7 cellular contexts compared by ENCODE assay signal in the genomic region with DNA sequence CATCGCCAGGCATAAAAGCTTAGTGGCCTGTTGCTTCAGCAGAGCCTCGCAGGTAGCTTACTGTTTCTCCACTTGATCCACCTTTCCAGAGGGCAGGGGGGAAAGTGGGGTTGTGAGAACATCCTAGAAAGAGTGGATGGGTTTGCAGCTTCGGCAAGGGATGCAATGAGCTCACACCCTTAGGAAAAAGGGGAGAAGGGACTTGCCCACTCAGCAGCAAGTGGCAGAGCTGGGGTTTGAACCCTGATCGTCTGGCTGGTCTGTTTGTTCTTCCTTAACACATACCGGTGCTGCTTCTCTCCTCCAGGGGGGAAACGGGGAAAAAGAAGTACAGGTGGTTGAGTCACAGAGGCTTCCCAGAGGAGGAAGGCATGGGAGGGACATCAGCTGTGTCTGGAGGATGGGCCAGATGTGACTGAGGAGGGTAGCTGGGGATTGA. TPM values are rescaled to one million over a fixed set of nuclear protein-coding genes. Genes with fewer than 3 reads are reported as not detected.
DNase-seq lines count a peak whose midpoint lies in the region; ATAC-seq and TF ChIP-seq lines count a peak whose summit lies in the region.

No MANE protein-coding gene starts in this region.

- no peak overlapping the region for H2BK5ac ChIP-seq in H9 (ENCODE audit: insufficient read length, low read length)

- peaks cover 14% of the 10 kb centered on the region; the same call in 1 of the 2 replicates for H3K79me2 ChIP-seq in H9 (ENCODE audit: insufficient read depth, low read length)
- peaks cover 42% of the 10 kb centered on the region for H3K79me2 ChIP-seq in fibroblast of lung (ENCODE audit: control insufficient read depth, insufficient read depth, low read length)

- H3K27ac ChIP-seq in H9 (ENCODE audit: insufficient read length, low read depth, low read length) = no peak overlapping the region
- H3K27ac ChIP-seq in SJCRH30 = peak overlapping the region; percentile 57
- peak overlapping the region; percentile 59 for H3K27ac ChIP-seq in fibroblast of lung (ENCODE audit: insufficient read depth, low read length)

- peaks cover 10% of the 10 kb centered on the region for H3K79me1 ChIP-seq in H9 (ENCODE audit: insufficient read depth, low read depth, low read length, poor library complexity, severe bottlenecking)

- peaks cover 7% of the 10 kb centered on the region for H3K27me3 Mint-ChIP-seq in H9 (ENCODE audit: low read depth)
- no peaks in the 10 kb centered on the region for H3K27me3 Mint-ChIP-seq in progenitor cell of endocrine pancreas

- peaks cover 4% of the 10 kb centered on the region for H3K36me3 ChIP-seq in SJCRH30
- no peaks in the 10 kb centered on the region for H3K36me3 ChIP-seq in fibroblast of lung (ENCODE audit: control insufficient read depth, insufficient read depth, low read length)

- TF ChIP-seq CTCF in H9 (conservative IDR thresholded peaks at IDR 0.05) (no peak), fibroblast of lung (conservative IDR thresholded peaks at IDR 0.05 in 1 of 2, IDR thresholded peaks at IDR 0.05 in 1 of 2; ENCODE audit: low read depth in 1 of 2, low read length in 2 of 2) (no peak), progenitor cell of endocrine pancreas (IDR thresholded peaks at IDR 0.05; ENCODE audit: unreplicated experiment) (no peak)

- H4K91ac ChIP-seq in H9 (ENCODE audit: insufficient read length, low read depth, low read length) = no peak overlapping the region

- no peak overlapping the region for H2BK15ac ChIP-seq in H9 (ENCODE audit: low read depth, low read length)

- H3K4me3 Mint-ChIP-seq in H9 = peak overlapping the region; percentile 86 to 90
- peak overlapping the region; percentile 82 for H3K4me3 Mint-ChIP-seq in progenitor cell of endocrine pancreas (ENCODE audit: low read depth)

- peaks cover 0 to 2% of the 10 kb centered on the region in 2 experiments; a peak in 2 of 5 replicates for H3K9me3 Mint-ChIP-seq in H9
- H3K9me3 Mint-ChIP-seq in progenitor cell of endocrine pancreas (ENCODE audit: low read depth) = no peaks in the 10 kb centered on the region

- H2AK5ac ChIP-seq in H9 (ENCODE audit: insufficient read length, low read length) = no peak overlapping the region

- no peaks in the 10 kb centered on the region for H3K27me3 ChIP-seq in H9 (ENCODE audit: insufficient read depth, low read length)
- H3K27me3 ChIP-seq in SJCRH30 = no peaks in the 10 kb centered on the region
- no peaks in the 10 kb centered on the region for H3K27me3 ChIP-seq in fibroblast of lung (ENCODE audit: control insufficient read depth, insufficient read depth, low read length)

- no peak overlapping the region for H3K18ac ChIP-seq in H9 (ENCODE audit: insufficient read length, low read depth, low read length)

- H3K36me3 Mint-ChIP-seq in H9 (ENCODE audit: insufficient read depth in 1 of 3, low read depth in 3 of 3) (peaks cover 2 to 5% (median 3%) of the 10 kb centered on the region in 3 experiments; a peak in 4 of 7 replicates), progenitor cell of endocrine pancreas (ENCODE audit: insufficient read depth) (no peaks in the 10 kb centered on the region)

- peak overlapping the region; percentile 84 for H3K4me2 ChIP-seq in H9 (ENCODE audit: insufficient read depth, insufficient read length, low read length)
- H3K4me2 ChIP-seq in fibroblast of lung (ENCODE audit: extremely low read depth, insufficient read depth, low read length) = peak overlapping the region; percentile 99

- H2BK20ac ChIP-seq in H9 (ENCODE audit: low read depth, low read length, poor library complexity, severe bottlenecking) = no peak overlapping the region

- no peak overlapping the region for H4K5ac ChIP-seq in H9 (ENCODE audit: insufficient read length, low read depth, low read length)

- DNase-seq in H9 = no peak
- DNase-seq in SJCRH30 = peak in 1 of 2 experiments; percentile 42
- DNase-seq in fibroblast of lung (ENCODE audit: low read depth in 2 of 2) = peak; percentile 5 to 6
- DNase-seq in progenitor cell of endocrine pancreas (ENCODE audit: low spot score, unreplicated experiment) = no peak
- no peak for DNase-seq in mucosa of gallbladder (ENCODE audit: low spot score)
- no peak for DNase-seq in sciatic nerve (ENCODE audit: low spot score)
- no peak for DNase-seq in pons (ENCODE audit: low spot score)

- ATAC-seq in sciatic nerve = no peak

- H3K9me3 ChIP-seq in H9 (ENCODE audit: control insufficient read depth, low read depth, low read length) (no peaks in the 10 kb centered on the region), SJCRH30 (replicated peaks) (no peaks in the 10 kb centered on the region), fibroblast of lung (ENCODE audit: control insufficient read depth, insufficient read depth, low read depth, low read length) (no peaks in the 10 kb centered on the region)

- no peaks in the 10 kb centered on the region for H4K20me1 ChIP-seq in H9 (ENCODE audit: control insufficient read depth, insufficient read depth, insufficient read length)
- H4K20me1 ChIP-seq in fibroblast of lung (ENCODE audit: control insufficient read depth, extremely low read depth, insufficient read depth, low read length) = no peaks in the 10 kb centered on the region

- H2BK12ac ChIP-seq in H9 (ENCODE audit: insufficient read length, low read depth, low read length) = no peak overlapping the region

- no peak overlapping the region for H3K14ac ChIP-seq in H9 (ENCODE audit: insufficient read depth, low read length)

- H2AFZ ChIP-seq in H9 (ENCODE audit: low read length) (no peak overlapping the region), fibroblast of lung (ENCODE audit: low read length) (peak overlapping the region; percentile 82)

- H3T11ph ChIP-seq in H9 (ENCODE audit: low read length) = no peak overlapping the region

- intact Hi-C loops in sciatic nerve (cut with DNase I) = no loop called here

- H3K27ac Mint-ChIP-seq in H9 = no peak overlapping the region
- H3K27ac Mint-ChIP-seq in progenitor cell of endocrine pancreas = no peak overlapping the region

- H3K23me2 ChIP-seq in H9 (ENCODE audit: insufficient read length, low read depth, low read length, poor library complexity, severe bottlenecking) = peaks cover 9% of the 10 kb centered on the region

- H3K4me3 ChIP-seq in SJCRH30 = peak overlapping the region; percentile 95
- H3K4me3 ChIP-seq in fibroblast of lung (replicated peaks in 1 of 4; ENCODE audit: control extremely low read depth in 1 of 4, insufficient read depth in 1 of 4, low read depth in 3 of 4, low read length in 4 of 4) = peak overlapping the region; percentile 59 to 83 (median 69)

- H3K4me1 ChIP-seq in H9 (ENCODE audit: insufficient read depth, low read length) (peaks cover 5% of the 10 kb centered on the region; the same call in 1 of the 2 replicates), SJCRH30 (peaks cover 42% of the 10 kb centered on the region), fibroblast of lung (ENCODE audit: control insufficient read depth, extremely low read depth, insufficient read depth, low read length) (peaks cover 14% of the 10 kb centered on the region)

- no peak overlapping the region for H3K56ac ChIP-seq in H9 (ENCODE audit: insufficient read length, low read depth, low read length)

- H4K8ac ChIP-seq in H9 (replicated peaks; ENCODE audit: insufficient read length, low read depth, low read length) = no peak overlapping the region

- H3K23ac ChIP-seq in H9 (ENCODE audit: insufficient read length, low read depth, low read length) = no peak overlapping the region

- no peak overlapping the region for H2BK120ac ChIP-seq in H9 (ENCODE audit: low read depth, low read length, poor library complexity, severe bottlenecking)

- H3K4me1 Mint-ChIP-seq in H9 = peaks cover 32 to 42% of the 10 kb centered on the region in 2 experiments
- H3K4me1 Mint-ChIP-seq in progenitor cell of endocrine pancreas (ENCODE audit: low read depth) = peaks cover 19% of the 10 kb centered on the region

- no CpG with 5 or more reads among the region's 6 CpGs for WGBS in H9 (ENCODE audit: extremely low coverage, insufficient read length, low lambda C conversion rate)

- no peak overlapping the region for H3K4ac ChIP-seq in H9 (ENCODE audit: low read depth, low read length)

- peak overlapping the region; percentile 57 for H3K9ac ChIP-seq in H9 (ENCODE audit: extremely low read depth, insufficient read length, low read length)
- peak overlapping the region; percentile 67 for H3K9ac ChIP-seq in fibroblast of lung (ENCODE audit: insufficient read depth, low read length)

RNA-seq across cellular contexts. Expression of a gene that starts 1.0 kb away (rescaled TPM):
- total RNA-seq in H9 (2021) = 31.0 and 31.3 TPM in 2 replicates
- total RNA-seq in SJCRH30 (2014; rRNA removed; shearing (Covaris generic)) = 42.6 and 43.1 TPM in 2 replicates
- 2.8 TPM in 2 replicates for total RNA-seq in fibroblast of lung
- polyA plus RNA-seq in fibroblast of lung = 1.7 and 3.2 TPM in 2 replicates
- polyA plus RNA-seq in fibroblast of lung (2012) = 4.1 and 9.0 TPM in 2 replicates
- polyA minus RNA-seq in fibroblast of lung (ENCODE audit: low replicate concordance) = 11.8 and 14.4 TPM in 2 replicates
- total RNA-seq in progenitor cell of endocrine pancreas = 24.5 and 24.6 TPM in 2 replicates
- 8.8 TPM for total RNA-seq in mucosa of gallbladder
- total RNA-seq in sciatic nerve = 13.1 TPM

RNA-seq across cellular contexts. Expression of a gene that starts 50.5 kb away (rescaled TPM):
- 8.8 and 9.4 TPM in 2 replicates for total RNA-seq in H9 (2021)
- 20.8 and 21.0 TPM in 2 replicates for total RNA-seq in SJCRH30 (2014; rRNA removed; shearing (Covaris generic))
- total RNA-seq in fibroblast of lung = 4.8 and 4.9 TPM in 2 replicates
- polyA plus RNA-seq in fibroblast of lung = 3.5 and 4.6 TPM in 2 replicates
- 2.8 and 4.4 TPM in 2 replicates for polyA plus RNA-seq in fibroblast of lung (2012)
- polyA minus RNA-seq in fibroblast of lung (ENCODE audit: low replicate concordance) = 1.9 and 2.0 TPM in 2 replicates
- 7.6 and 7.7 TPM in 2 replicates for total RNA-seq in progenitor cell of endocrine pancreas
- 4.5 TPM for total RNA-seq in mucosa of gallbladder
- 2.9 TPM for total RNA-seq in sciatic nerve

Comparison
In these comparisons a context has a peak if more than half of its experiments do, and no peak if none do; other contexts are left out.
1. DNase-seq: peak in fibroblast of lung (2 of 2); none in H9 (single experiment), progenitor cell of endocrine pancreas (single experiment), mucosa of gallbladder (single experiment), sciatic nerve (single experiment) and pons (single experiment).